ENCODE assay signal across 18 cellular contexts in genomic region chr6:136016228-136017225, GRCh38.
DNase-seq lines count a peak whose midpoint lies in the region; ATAC-seq, FAIRE-seq and TF ChIP-seq lines count a peak whose summit lies in the region.
"Had no signal": no experiment of that assay in that cellular context is flagged by ENCODE, and none has a peak within 500 bp of the region (broad histone marks: within the 10 kb centered on the region; RNA-seq: fewer than 3 reads in every experiment).

No MANE protein-coding gene starts in this region.

- no peak for ATAC-seq in HG03439 (IDR thresholded peaks at IDR 0.05; ENCODE audit: unreplicated experiment)
- ATAC-seq: left ventricle myocardium superior; naive thymus-derived CD4-positive, alpha-beta T cell had no signal

- H3K36me3 ChIP-seq in bronchial epithelial cell (ENCODE audit: control insufficient read depth, insufficient read depth, low read length) (no peaks in the 10 kb centered on the region), smooth muscle cell (ENCODE audit: low read depth) (no peaks in the 10 kb centered on the region)
- H3K36me3 ChIP-seq: esophagus squamous epithelium, thoracic aorta had no signal

- peaks cover 34% of the 10 kb centered on the region for H3K4me1 ChIP-seq in smooth muscle cell (ENCODE audit: low read depth)
- H3K4me1 ChIP-seq: esophagus squamous epithelium had no signal

- FAIRE-seq in bronchial epithelial cell (lab: Jason Lieb, UNC) = no peak

- TF ChIP-seq CTCF in bronchial epithelial cell (IDR thresholded peaks at IDR 0.05; ENCODE audit: insufficient read depth, low read length, severe bottlenecking) (no peak), smooth muscle cell (IDR thresholded peaks at IDR 0.05; ENCODE audit: borderline replicate concordance, insufficient read depth, poor library complexity, severe bottlenecking) (no peak)

- peak overlapping the region; percentile 95 for H3K27ac ChIP-seq in smooth muscle cell (ENCODE audit: low read depth)
- H3K27ac ChIP-seq: esophagus squamous epithelium, PC-9, thoracic aorta had no signal

- DNase-seq in NCI-H2029 treated with DMSO at 0.1 percent for 48 hours (lab: John Stamatoyannopoulos, UW) (peak; percentile 18), NCI-H2029 (lab: John Stamatoyannopoulos, UW) (no peak), NCI-H2196 (lab: John Stamatoyannopoulos, UW; ENCODE audit: unreplicated experiment) (peak; percentile 34), bronchial epithelial cell (ENCODE audit: low read depth) (peak; percentile 15), smooth muscle cell (lab: John Stamatoyannopoulos, UW; ENCODE audit: unreplicated experiment) (no peak), SK-N-DZ (ENCODE audit: low spot score) (no peak)
- no peak for DNase-seq in central memory CD4-positive, alpha-beta T cell
- DNase-seq: activated CD8-positive, alpha-beta memory T cell treated with anti-CD3 and anti-CD28 coated beads for 24 hours; amniotic stem cell; CD4-positive, alpha-beta T cell; esophagus squamous epithelium; left ventricle myocardium superior; naive thymus-derived CD4-positive, alpha-beta T cell; NCI-H2171 treated with DMSO at 0.1 percent for 48 hours; PC-9; stimulated activated CD4-positive, alpha-beta T cell treated with anti-CD3 and anti-CD28 coated beads, Interleukin-2, amount 100 ng/mL, for 24 hours had no signal

- no peaks in the 10 kb centered on the region for H3K9me3 ChIP-seq in smooth muscle cell (replicated peaks; ENCODE audit: low read depth)
- H3K9me3 ChIP-seq: esophagus squamous epithelium, thoracic aorta had no signal

- peak overlapping the region; percentile 72 for H3K4me2 ChIP-seq in smooth muscle cell
- H3K4me2 ChIP-seq: PC-9 had no signal

- 80% methylated on average over 9 of the region's 9 CpGs for WGBS in smooth muscle cell (ENCODE audit: low lambda C conversion rate)

- H2AFZ ChIP-seq in smooth muscle cell (ENCODE audit: low read depth) = peak overlapping the region; percentile 32
- H2AFZ ChIP-seq: PC-9 had no signal

- H3K79me2 ChIP-seq in smooth muscle cell (ENCODE audit: low read depth) = peaks cover 12% of the 10 kb centered on the region

- H4K20me1 ChIP-seq in smooth muscle cell (ENCODE audit: low read depth) = no peaks in the 10 kb centered on the region

- H3K4me3 ChIP-seq in bronchial epithelial cell (ENCODE audit: low read depth, low read length) = no peak overlapping the region
- no peak overlapping the region for H3K4me3 ChIP-seq in smooth muscle cell
- H3K4me3 ChIP-seq: esophagus squamous epithelium, PC-9, thoracic aorta had no signal

- peak overlapping the region; percentile 81 for H3K9ac ChIP-seq in smooth muscle cell (ENCODE audit: low read depth)

- H3K27me3 ChIP-seq in bronchial epithelial cell (ENCODE audit: control insufficient read depth, insufficient read depth, low read length) = no peaks in the 10 kb centered on the region
- no peaks in the 10 kb centered on the region for H3K27me3 ChIP-seq in smooth muscle cell (ENCODE audit: low read depth)
- H3K27me3 ChIP-seq: esophagus squamous epithelium had no signal

- H3F3A ChIP-seq in smooth muscle cell (ENCODE audit: low read depth) = peaks cover 26% of the 10 kb centered on the region

Comparison
In these comparisons a context has a peak if more than half of its experiments do, and no peak if none do; other contexts are left out.
1. DNase-seq: peak in NCI-H2029 treated with DMSO at 0.1 percent for 48 hours (single experiment), NCI-H2196 (single experiment) and bronchial epithelial cell (single experiment); none in NCI-H2029 (single experiment), smooth muscle cell (single experiment), SK-N-DZ (single experiment) and central memory CD4-positive, alpha-beta T cell (single experiment).